ENCODE assay signal across 8 cellular contexts in genomic region chr11:88259431-88259830, GRCh38.
"Had no signal": no experiment of that assay in that cellular context is flagged by ENCODE, and none has a peak within 500 bp of the region (broad histone marks: within the 10 kb centered on the region; RNA-seq: fewer than 3 reads in every experiment).

No MANE protein-coding gene starts in this region.

- H3K9ac ChIP-seq: KMS-11 had no signal

- H3K27ac ChIP-seq: HL-60, KMS-11 had no signal

- ATAC-seq: HepG2, K562 had no signal

- FAIRE-seq: HepG2, HTR-8/SVneo, K562 had no signal

- H3K4me3 ChIP-seq: K562 had no signal

- H3K4me2 ChIP-seq: KMS-11 had no signal

- DNase-seq: IMR-90, KBM-7, KG1 had no signal
